ENCODE assay signal across 2 cellular contexts in the genomic region with DNA sequence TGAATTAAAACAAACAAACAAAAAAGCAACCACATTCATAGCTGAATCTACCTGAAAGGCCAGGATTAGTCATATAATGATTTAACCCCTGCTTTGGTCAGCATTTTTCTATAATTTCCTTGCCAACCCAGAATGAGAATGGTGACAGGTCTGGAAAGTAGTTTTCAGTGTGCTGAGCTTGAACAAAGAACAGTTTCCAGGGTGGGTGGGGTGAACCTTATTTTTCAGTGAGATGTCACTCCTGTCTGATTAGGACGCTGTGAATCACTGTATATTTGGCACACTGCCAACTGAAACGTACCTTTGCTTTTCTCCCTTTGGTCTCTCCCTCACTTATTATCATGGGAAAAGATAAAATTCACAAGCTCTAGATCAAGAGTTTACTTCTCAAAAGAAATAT.
TF ChIP-seq lines count a peak whose summit lies in the region.

No MANE protein-coding gene starts in this region.

TF ChIP-seq in HCT116, 20 proteins besides CTCF, POLR2A, EP300 and RAD21:
- TF ChIP-seq SP1 (IDR thresholded peaks at IDR 0.05; ENCODE audit: low read depth) (peak; percentile 36), POLR2AphosphoS5 (IDR thresholded peaks at IDR 0.05; ENCODE audit: low read depth, low read length) (peak; percentile 49; the same call in 1 of the 2 replicates), FOSL1 (IDR thresholded peaks at IDR 0.05; ENCODE audit: low read depth) (peak; percentile 53), CBX3 (IDR thresholded peaks at IDR 0.05; ENCODE audit: low read depth) (no peak), EZH2 (IDR thresholded peaks at IDR 0.05) (no peak)

TF ChIP-seq in HEK293T, 16 proteins besides CTCF, POLR2A, EP300 and RAD21:
- TF ChIP-seq CTBP1 (IDR thresholded peaks at IDR 0.05; ENCODE audit: borderline replicate concordance) = no peak
- no peak for TF ChIP-seq TARDBP (IDR thresholded peaks at IDR 0.05)
TF ChIP-seq in HEK293T: peak in this region for 0.
